Comparison of ENCODE assay signal across 7 cellular contexts in genomic region chr4:62533573-62533972, GRCh38.
"Had no signal": no experiment of that assay in that cellular context is flagged by ENCODE, and none has a peak within 500 bp of the region (broad histone marks: within the 10 kb centered on the region; RNA-seq: fewer than 3 reads in every experiment).

No MANE protein-coding gene starts in this region.

- H3K27me3 Mint-ChIP-seq: IgD-negative memory B cell had no signal

- FAIRE-seq: HepG2, HTR-8/SVneo, K562 had no signal

- H3K4me3 ChIP-seq: K562 had no signal

- DNase-seq: IMR-90, KBM-7 had no signal

- H3K27ac Mint-ChIP-seq: IgD-negative memory B cell had no signal

- ATAC-seq: HepG2, K562 had no signal

- H3K4me3 Mint-ChIP-seq: IgD-negative memory B cell had no signal

- H3K36me3 Mint-ChIP-seq: IgD-negative memory B cell had no signal

- H3K27ac ChIP-seq: HL-60 had no signal
